Comparison of ENCODE assay signal across 11 cellular contexts in the genomic region with DNA sequence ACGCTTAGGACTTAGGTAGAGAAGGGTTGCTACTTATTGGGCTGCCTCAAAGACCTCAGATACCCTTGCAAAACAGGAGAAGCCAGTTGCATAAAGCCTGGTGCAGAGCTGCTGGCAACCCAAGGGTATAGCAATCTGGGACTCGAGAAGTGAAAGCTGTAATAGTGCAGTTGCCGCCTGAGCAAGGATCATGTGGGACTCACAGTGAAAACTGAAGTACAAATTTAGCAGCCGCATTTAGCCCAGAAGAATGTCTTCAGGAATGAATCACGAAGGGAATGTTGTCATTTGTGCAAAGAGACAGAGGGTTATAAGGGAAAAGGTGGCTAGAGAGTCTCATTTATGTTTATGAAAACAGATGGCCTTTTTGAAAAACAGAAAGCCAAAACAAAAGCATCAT.
DNase-seq lines count a peak whose midpoint lies in the region; ATAC-seq and TF ChIP-seq lines count a peak whose summit lies in the region.
"Had no signal": no experiment of that assay in that cellular context is flagged by ENCODE, and none has a peak within 500 bp of the region (broad histone marks: within the 10 kb centered on the region; RNA-seq: fewer than 3 reads in every experiment).

No MANE protein-coding gene starts in this region.

- no peaks in the 10 kb centered on the region for H3K27me3 ChIP-seq in brain microvascular endothelial cell (replicated peaks)

- no peak overlapping the region for H3K4me3 ChIP-seq in brain microvascular endothelial cell (ENCODE audit: low read depth, low read length)

- no peaks in the 10 kb centered on the region for H3K36me3 ChIP-seq in brain microvascular endothelial cell (replicated peaks)

- peak; percentile 2 for TF ChIP-seq CTCF in brain microvascular endothelial cell (IDR thresholded peaks at IDR 0.05; ENCODE audit: low read depth, low read length, missing control alignments)

- DNase-seq in DMS 273 (lab: John Stamatoyannopoulos, UW; ENCODE audit: unreplicated experiment) (peak; percentile 9), DMS 273 treated with DMSO at 0.1 percent for 48 hours (lab: John Stamatoyannopoulos, UW) (no peak), brain microvascular endothelial cell (peak; percentile 48), hippocampal formation (lab: John Stamatoyannopoulos, UW) (peak; percentile 8 to 67), smooth muscle cell of the brain vasculature (ENCODE audit: low read depth, low spot score) (peak; percentile 23), NCI-H524 treated with DMSO at 0.1 percent for 48 hours (lab: John Stamatoyannopoulos, UW) (no peak)
- DNase-seq: activated CD4-positive, CD25-positive, alpha-beta regulatory T cell treated with anti-CD3 and anti-CD28 coated beads, Interleukin-2, amount 50 U/mL, for 72 hours; activated gamma-delta T cell had no signal

- in situ Hi-C loops in brain microvascular endothelial cell (cut with HindIII; ENCODE audit: low pct_ligation_motif_present, low sequenced_read_pairs) = no loop called here

- ATAC-seq in GM18502 (IDR thresholded peaks at IDR 0.05; ENCODE audit: poor library complexity, unreplicated experiment) = no peak
- no peak for ATAC-seq in HG02798 (IDR thresholded peaks at IDR 0.05; ENCODE audit: poor library complexity, unreplicated experiment)

- no peak overlapping the region for H3K27ac ChIP-seq in brain microvascular endothelial cell
- H3K27ac ChIP-seq: 22Rv1 had no signal

Comparison
In these comparisons a context has a peak if more than half of its experiments do, and no peak if none do; other contexts are left out.
1. DNase-seq: peak in DMS 273 (single experiment), brain microvascular endothelial cell (single experiment), hippocampal formation (2 of 2) and smooth muscle cell of the brain vasculature (single experiment); none in DMS 273 treated with DMSO at 0.1 percent for 48 hours (single experiment) and NCI-H524 treated with DMSO at 0.1 percent for 48 hours (single experiment).